6 cellular contexts compared by ENCODE assay signal in genomic region chr4:171717231-171717720, GRCh38.
"Had no signal": no experiment of that assay in that cellular context is flagged by ENCODE, and none has a peak within 500 bp of the region (broad histone marks: within the 10 kb centered on the region; RNA-seq: fewer than 3 reads in every experiment).

No MANE protein-coding gene starts in this region.

- DNase-seq: IMR-90, KBM-7 had no signal

- H3K27ac ChIP-seq: HL-60 had no signal

- H3K4me3 ChIP-seq: K562 had no signal

- FAIRE-seq: HepG2, HTR-8/SVneo, K562 had no signal
